ENCODE assay signal across 14 cellular contexts in genomic region chr4:189294570-189294969, GRCh38.
A peak's percentile ranks its signal among the peaks of the same experiment; 100 is the strongest.
DNase-seq lines count a peak whose midpoint lies in the region; ATAC-seq and TF ChIP-seq lines count a peak whose summit lies in the region.
"Had no signal": no experiment of that assay in that cellular context is flagged by ENCODE, and none has a peak within 500 bp of the region (broad histone marks: within the 10 kb centered on the region; RNA-seq: fewer than 3 reads in every experiment).

No MANE protein-coding gene starts in this region.

- no peaks in the 10 kb centered on the region for H3K79me2 ChIP-seq in PC-3 (ENCODE audit: low read length)
- H3K79me2 ChIP-seq in mammary epithelial cell (ENCODE audit: insufficient read depth, low read length): no peaks in the 10 kb centered on the region
- H3K79me2 ChIP-seq in Karpas-422 (ENCODE audit: low read length): no peaks in the 10 kb centered on the region

- in situ Hi-C loops in mammary epithelial cell (cut with MboI; ENCODE audit: low sequenced_read_pairs in 2 of 2): no loop called here

- dilution Hi-C loops in mammary epithelial cell (cut with HindIII; ENCODE audit: low sequenced_read_pairs): no loop called here

- no peak overlapping the region for H3K4me2 ChIP-seq in PC-3 (ENCODE audit: low read length)
- no peak overlapping the region for H3K4me2 ChIP-seq in mammary epithelial cell (ENCODE audit: insufficient read depth, low read depth, low read length)
- H3K4me2 ChIP-seq in Karpas-422 (ENCODE audit: low read depth, low read length, poor library complexity, severe bottlenecking): no peak overlapping the region

- DNase-seq in PC-3 (peak; percentile 2), mammary epithelial cell (peak; percentile 26), renal cortical epithelial cell (ENCODE audit: low read depth) (peak; percentile 38), Karpas-422 (no peak), LoVo (ENCODE audit: low spot score) (no peak)
- DNase-seq: ACHN; AML-193; Caco-2; CD4-positive, alpha-beta T cell; GM23248 had no signal

- BruUV-seq in PC-3 (replicated peaks; lab: Mats Ljungman, UMichigan) (no TSS peak), mammary epithelial cell (replicated peaks; lab: Mats Ljungman, UMichigan) (no TSS peak)

- CTCF ChIA-PET in PC-3 (lab: Charles Lee) (no interaction called here), mammary epithelial cell (lab: Charles Lee; ENCODE audit: low non-redundant PET) (no interaction called here)

- 13% methylated on average over 3 of the region's 3 CpGs for WGBS in mammary epithelial cell (ENCODE audit: low coverage, missing lambda C conversion rate)

- H3K9me3 ChIP-seq in PC-3 (ENCODE audit: low read length) (no peaks in the 10 kb centered on the region), mammary epithelial cell (replicated peaks; ENCODE audit: insufficient read depth, low read length) (peaks cover 2% of the 10 kb centered on the region), Karpas-422 (ENCODE audit: low read length) (no peaks in the 10 kb centered on the region)
- H3K9me3 ChIP-seq: Caco-2, HAP-1 had no signal

- no peak overlapping the region for H3K9ac ChIP-seq in PC-3 (ENCODE audit: low read length)
- no peak overlapping the region for H3K9ac ChIP-seq in mammary epithelial cell (ENCODE audit: insufficient read depth, low read length)
- H3K9ac ChIP-seq in Karpas-422 (ENCODE audit: low read length): no peak overlapping the region
- H3K9ac ChIP-seq: GM23248 had no signal

- H3F3A ChIP-seq in PC-3 (ENCODE audit: low read length, unreplicated experiment): no peaks in the 10 kb centered on the region

- TF ChIP-seq CTCF in PC-3 (conservative IDR thresholded peaks at IDR 0.05; ENCODE audit: low read depth, low read length) (no peak), mammary epithelial cell (conservative IDR thresholded peaks at IDR 0.05 in 1 of 2, IDR thresholded peaks at IDR 0.05 in 1 of 2; ENCODE audit: extremely low read depth in 1 of 2, insufficient read depth in 1 of 2, low read depth in 1 of 2, low read length in 2 of 2) (no peak)

- intact Hi-C loops in PC-3 (cut with micrococcal nuclease) (no loop called here), mammary epithelial cell (cut with micrococcal nuclease) (no loop called here)

- H3K4me1 ChIP-seq in PC-3 (ENCODE audit: insufficient read depth, low read length): no peaks in the 10 kb centered on the region
- no peaks in the 10 kb centered on the region for H3K4me1 ChIP-seq in mammary epithelial cell (ENCODE audit: insufficient read depth, low read length)
- H3K4me1 ChIP-seq in Karpas-422 (ENCODE audit: low read length): no peaks in the 10 kb centered on the region
- H3K4me1 ChIP-seq: Caco-2, HAP-1 had no signal

- POLR2A ChIA-PET in PC-3 (lab: Charles Lee; ENCODE audit: unreplicated experiment): no interaction called here

- H3K27me3 ChIP-seq in PC-3 (ENCODE audit: low read length): no peaks in the 10 kb centered on the region
- no peaks in the 10 kb centered on the region for H3K27me3 ChIP-seq in mammary epithelial cell (ENCODE audit: insufficient read depth, low read length)
- no peaks in the 10 kb centered on the region for H3K27me3 ChIP-seq in Karpas-422 (ENCODE audit: low read length)

- H4K20me1 ChIP-seq in PC-3 (ENCODE audit: low read length) (no peaks in the 10 kb centered on the region), mammary epithelial cell (ENCODE audit: insufficient read depth, low read length) (no peaks in the 10 kb centered on the region), Karpas-422 (ENCODE audit: insufficient read depth, low read depth, low read length) (no peaks in the 10 kb centered on the region)

- no peak overlapping the region for H2AFZ ChIP-seq in PC-3 (ENCODE audit: low read length)
- no peak overlapping the region for H2AFZ ChIP-seq in mammary epithelial cell (ENCODE audit: low read depth, low read length)
- no peak overlapping the region for H2AFZ ChIP-seq in Karpas-422 (ENCODE audit: low read length)
- H2AFZ ChIP-seq: GM23248 had no signal

- H3K36me3 ChIP-seq in PC-3 (ENCODE audit: low read depth, low read length): no peaks in the 10 kb centered on the region
- H3K36me3 ChIP-seq in mammary epithelial cell (ENCODE audit: insufficient read depth, low read length): no peaks in the 10 kb centered on the region
- H3K36me3 ChIP-seq in Karpas-422 (ENCODE audit: insufficient read depth, low read length): no peaks in the 10 kb centered on the region
- H3K36me3 ChIP-seq: HAP-1 had no signal

- H3K9me2 ChIP-seq in PC-3 (replicated peaks; ENCODE audit: low read length) (no peaks in the 10 kb centered on the region), Karpas-422 (replicated peaks; ENCODE audit: insufficient read depth, low read length) (no peaks in the 10 kb centered on the region)

- no peak overlapping the region for H3K4me3 ChIP-seq in PC-3 (ENCODE audit: low read length)
- H3K4me3 ChIP-seq in mammary epithelial cell (replicated peaks in 1 of 3; ENCODE audit: insufficient read depth in 1 of 3, low read depth in 2 of 3, low read length in 3 of 3): no peak overlapping the region
- no peak overlapping the region for H3K4me3 ChIP-seq in Karpas-422 (ENCODE audit: low read length)
- H3K4me3 ChIP-seq: GM23248, HAP-1 had no signal

- H3K27ac ChIP-seq in PC-3 (ENCODE audit: low read length) (no peak overlapping the region), mammary epithelial cell (ENCODE audit: insufficient read depth, low read depth, low read length) (no peak overlapping the region), Karpas-422 (ENCODE audit: low read length) (no peak overlapping the region)
- H3K27ac ChIP-seq: C4-2B, GM23248 had no signal

- ATAC-seq in PC-3 (no peak), esophagus mucosa (peak; percentile 68), GM18520 (IDR thresholded peaks at IDR 0.05; ENCODE audit: unreplicated experiment) (no peak)

Comparison
In these comparisons a context has a peak if more than half of its experiments do, and no peak if none do; other contexts are left out.
1. DNase-seq: peak in PC-3 (single experiment), mammary epithelial cell (single experiment) and renal cortical epithelial cell (single experiment); none in Karpas-422 (single experiment) and LoVo (single experiment).